In genomic region chr3:151085889-151086483, GRCh38 we compare ENCODE assay signal across 7 cellular contexts. TPM values are rescaled to one million over a fixed set of nuclear protein-coding genes. Genes with fewer than 3 reads are reported as not detected.
DNase-seq lines count a peak whose midpoint lies in the region; ATAC-seq, FAIRE-seq and TF ChIP-seq lines count a peak whose summit lies in the region.

No MANE protein-coding gene starts in this region.

- in situ Hi-C loops in GM13976 (cut with MboI; ENCODE audit: low sequenced_read_pairs, unreplicated experiment): no loop called here
- in situ Hi-C loops in brain microvascular endothelial cell (cut with HindIII; ENCODE audit: low pct_ligation_motif_present, low sequenced_read_pairs): no loop called here

- H3K36me3 ChIP-seq in brain microvascular endothelial cell (replicated peaks): no peaks in the 10 kb centered on the region
- H3K36me3 ChIP-seq in kidney (ENCODE audit: control insufficient read depth in 1 of 2, insufficient read depth in 2 of 2, low read length in 2 of 2): no peaks in the 10 kb centered on the region

- ATAC-seq in HG02678 (IDR thresholded peaks at IDR 0.05; ENCODE audit: unreplicated experiment): peak; percentile 16

- no peak overlapping the region for H3K9ac ChIP-seq in kidney (ENCODE audit: low read length in 2 of 2)

- no peak for FAIRE-seq in kidney (lab: Jason Lieb, UNC)

- no peak for TF ChIP-seq CTCF in GM13976 (IDR thresholded peaks at IDR 0.05; ENCODE audit: borderline replicate concordance, control extremely low read depth, extremely low read depth, insufficient read depth, missing control alignments)
- TF ChIP-seq CTCF in brain microvascular endothelial cell (IDR thresholded peaks at IDR 0.05; ENCODE audit: low read depth, low read length, missing control alignments): no peak
- no peak for TF ChIP-seq CTCF in kidney (IDR thresholded peaks at IDR 0.05; ENCODE audit: borderline replicate concordance, extremely low read depth, insufficient read depth)

- H3K27me3 ChIP-seq in brain microvascular endothelial cell (replicated peaks): no peaks in the 10 kb centered on the region

- no peaks in the 10 kb centered on the region for H3K9me3 ChIP-seq in kidney (ENCODE audit: control insufficient read depth in 1 of 2, low read length in 2 of 2)

- H3K27ac ChIP-seq in brain microvascular endothelial cell: no peak overlapping the region
- H3K27ac ChIP-seq in kidney (ENCODE audit: low read depth in 2 of 2, low read length in 2 of 2): no peak overlapping the region

- DNase-seq in GM13976 (ENCODE audit: low spot score) (peak; percentile 59), NCI-H748 (lab: John Stamatoyannopoulos, UW; ENCODE audit: unreplicated experiment) (peak; percentile 55), brain microvascular endothelial cell (no peak), kidney (peak; percentile 74), SIG-M5 treated with dmso at 0.1 percent for 504 hours (lab: John Stamatoyannopoulos, UW; ENCODE audit: unreplicated experiment) (no peak)
- DNase-seq in stimulated activated CD8-positive, alpha-beta memory T cell treated with anti-CD3 and anti-CD28 coated beads, Interleukin-2, amount 100 ng/mL, for 48 hours (ENCODE audit: low read depth in 2 of 2): peak; percentile 5

- H3K4me1 ChIP-seq in kidney (ENCODE audit: control insufficient read depth in 1 of 2, insufficient read depth in 1 of 2, low read depth in 1 of 2, low read length in 2 of 2): no peaks in the 10 kb centered on the region

- H3K4me3 ChIP-seq in brain microvascular endothelial cell (ENCODE audit: low read depth, low read length) (peak overlapping the region; percentile 59), kidney (ENCODE audit: low read length in 2 of 2) (peak overlapping the region in 1 of 2 donors; percentile 62)

- intact Hi-C loops in kidney (cut with DNase I): no loop called here

RNA-seq across cellular contexts. Expression of gene MED12L, which starts 0.5 kb away (rescaled TPM):
- 0.82 TPM for total RNA-seq in kidney
- 0.13 TPM for polyA plus RNA-seq in kidney (ENCODE audit: insufficient read depth, low read depth, low replicate concordance)

Comparison
In these comparisons a context has a peak if more than half of its experiments do, and no peak if none do; other contexts are left out.
1. DNase-seq: peak in GM13976 (single experiment), NCI-H748 (single experiment), kidney (single experiment) and stimulated activated CD8-positive, alpha-beta memory T cell treated with anti-CD3 and anti-CD28 coated beads, Interleukin-2, amount 100 ng/mL, for 48 hours (2 of 2); none in brain microvascular endothelial cell (single experiment) and SIG-M5 treated with dmso at 0.1 percent for 504 hours (single experiment).